21 cellular contexts compared by ENCODE assay signal in the genomic region with DNA sequence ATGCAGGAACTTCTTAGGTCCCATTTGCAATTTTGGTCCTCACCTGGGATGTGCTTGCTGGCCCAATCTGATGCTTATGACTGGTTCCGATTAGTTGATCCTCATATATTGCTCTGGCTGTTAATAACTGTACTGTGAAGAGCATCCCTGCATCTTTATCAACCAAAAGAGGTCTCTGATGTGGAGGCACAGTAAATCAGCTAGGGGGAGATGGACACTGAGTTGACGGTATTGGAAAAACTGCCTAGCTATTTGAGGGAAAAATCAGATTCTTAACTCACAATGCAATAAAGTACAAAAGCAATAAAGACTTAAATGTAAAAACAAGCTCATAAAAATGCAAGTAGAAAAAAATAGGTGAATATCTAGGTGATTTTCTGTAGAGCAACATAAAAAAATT.
A peak's percentile ranks its signal among the peaks of the same experiment; 100 is the strongest.
DNase-seq lines count a peak whose midpoint lies in the region; ATAC-seq and TF ChIP-seq lines count a peak whose summit lies in the region.
"Had no signal": no experiment of that assay in that cellular context is flagged by ENCODE, and none has a peak within 500 bp of the region (broad histone marks: within the 10 kb centered on the region; RNA-seq: fewer than 3 reads in every experiment).

No MANE protein-coding gene starts in this region.

- H2BK5ac ChIP-seq in IMR-90 (ENCODE audit: low read depth, low read length, poor library complexity, severe bottlenecking) = no peak overlapping the region

- dilution Hi-C loops in IMR-90 (cut with HindIII; ENCODE audit: low sequenced_read_pairs, unreplicated experiment) = no loop called here

- intact Hi-C loops in IMR-90 (cut with micrococcal nuclease) = no loop called here

- no peak overlapping the region for H2AFZ ChIP-seq in IMR-90 (replicated peaks; ENCODE audit: low read length, poor library complexity)
- H2AFZ ChIP-seq: hepatocyte had no signal

- TF ChIP-seq POLR2A in IMR-90 (IDR thresholded peaks at IDR 0.05; ENCODE audit: low read depth, low read length) = no peak

- H3K9ac ChIP-seq in IMR-90 (ENCODE audit: low read depth, low read length) = no peak overlapping the region
- H3K9ac ChIP-seq: KMS-11 had no signal

- H3K18ac ChIP-seq in IMR-90 (ENCODE audit: low read depth, low read length) = peak overlapping the region; percentile 11; the same call in 1 of the 2 replicates

- H3K4me1 ChIP-seq in IMR-90 (ENCODE audit: control insufficient read depth, insufficient read depth, low read length) (no peaks in the 10 kb centered on the region; the same call in 1 of the 2 replicates), foreskin keratinocyte (peaks cover 6% of the 10 kb centered on the region)

- H3K4ac ChIP-seq in IMR-90 (ENCODE audit: low read depth, low read length) = no peak overlapping the region

- H3K36me3 ChIP-seq in IMR-90 (ENCODE audit: control insufficient read depth, insufficient read depth, low read length) = no peaks in the 10 kb centered on the region

- no peak overlapping the region for H3K23ac ChIP-seq in IMR-90 (ENCODE audit: low read depth, low read length)

- H2BK20ac ChIP-seq in IMR-90 (ENCODE audit: low read depth, low read length) = no peak overlapping the region

- no peak overlapping the region for H3K14ac ChIP-seq in IMR-90 (replicated peaks; ENCODE audit: low read depth, low read length)

- no peak overlapping the region for H4K5ac ChIP-seq in IMR-90 (ENCODE audit: low read depth, low read length)

- H2BK15ac ChIP-seq in IMR-90 (ENCODE audit: low read depth, low read length) = peak overlapping the region; percentile 78; the same call in 2 of the 3 replicates

- no peak overlapping the region for H4K8ac ChIP-seq in IMR-90 (ENCODE audit: low read depth in 2 of 2, low read length in 2 of 2)

- no peak overlapping the region for H3K27ac Mint-ChIP-seq in type B pancreatic cell
- H3K27ac Mint-ChIP-seq: activated naive CD8-positive, alpha-beta T cell treated with anti-CD3 and anti-CD28 coated beads, Interleukin-2, amount 10 ng/mL, durations not matched to agents 7 days and 5 days; stimulated activated memory B cell treated with anti-CD40 and anti-IgM and Interleukin-4, amounts not matched to agents 10 μg/mL and 1 μg/mL and 100 μg/mL, for 72 hours had no signal

- H3K36me3 Mint-ChIP-seq in type B pancreatic cell = no peaks in the 10 kb centered on the region
- H3K36me3 Mint-ChIP-seq: activated naive CD8-positive, alpha-beta T cell treated with anti-CD3 and anti-CD28 coated beads, Interleukin-2, amount 10 ng/mL, durations not matched to agents 7 days and 5 days; stimulated activated memory B cell treated with anti-CD40 and anti-IgM and Interleukin-4, amounts not matched to agents 10 μg/mL and 1 μg/mL and 100 μg/mL, for 72 hours had no signal

- H3K27ac ChIP-seq in IMR-90 (ENCODE audit: insufficient read depth, low read length) (no peak overlapping the region), foreskin keratinocyte (no peak overlapping the region)
- H3K27ac ChIP-seq: body of pancreas, coronary artery, hepatocyte, KMS-11, SK-N-MC, testis had no signal

- H3K4me1 Mint-ChIP-seq in type B pancreatic cell (ENCODE audit: unreplicated experiment) = peaks cover 12% of the 10 kb centered on the region

- H2AK9ac ChIP-seq in IMR-90 (replicated peaks; ENCODE audit: low read depth, low read length, poor library complexity) = no peak overlapping the region

- no peak overlapping the region for H3K56ac ChIP-seq in IMR-90 (ENCODE audit: extremely low read depth, insufficient read depth, low read length)

- POLR2A ChIA-PET in IMR-90 (lab: Charles Lee; ENCODE audit: unreplicated experiment) = no interaction called here

- H2BK120ac ChIP-seq in IMR-90 (ENCODE audit: low read depth, low read length) = no peak overlapping the region

- H2AK5ac ChIP-seq in IMR-90 (ENCODE audit: low read depth, low read length) = no peak overlapping the region

- in situ Hi-C loops in IMR-90 (cut with MboI; ENCODE audit: low sequenced_read_pairs) = loop anchor here (10.0 kb wide), 1 partner anchor 181 kb away; no protein-coding TSS in a partner anchor
- in situ Hi-C loops in astrocyte of the cerebellum (cut with HindIII; ENCODE audit: low sequenced_read_pairs) = loop anchor here (25.0 kb wide), 1 partner anchor 439 kb away; no protein-coding TSS in a partner anchor

- no peak overlapping the region for H3K4me2 ChIP-seq in IMR-90 (ENCODE audit: low read depth, low read length)
- H3K4me2 ChIP-seq: hepatocyte, KMS-11 had no signal

- H4K20me1 ChIP-seq in IMR-90 (ENCODE audit: insufficient read depth, low read length) = no peaks in the 10 kb centered on the region

- H3K27me3 Mint-ChIP-seq in type B pancreatic cell = peaks cover 46% of the 10 kb centered on the region
- H3K27me3 Mint-ChIP-seq: stimulated activated memory B cell treated with anti-CD40 and anti-IgM and Interleukin-4, amounts not matched to agents 10 μg/mL and 1 μg/mL and 100 μg/mL, for 72 hours had no signal

- CTCF ChIA-PET in IMR-90 (lab: Yijun Ruan, JAX) = interaction anchor here (0.6 to 0.7 kb wide), 3 partner anchors 10 to 800 kb away, joined by 3 to 6 read pairs (median 4); no protein-coding TSS in a partner anchor

- no peaks in the 10 kb centered on the region for H3K9me1 ChIP-seq in IMR-90 (ENCODE audit: insufficient read depth, low read length)

- no peaks in the 10 kb centered on the region for H3K9me3 ChIP-seq in IMR-90 (ENCODE audit: control insufficient read depth, insufficient read depth, low read length)
- H3K9me3 ChIP-seq: body of pancreas, testis had no signal

- H3K9me3 Mint-ChIP-seq in type B pancreatic cell = no peaks in the 10 kb centered on the region
- H3K9me3 Mint-ChIP-seq: activated naive CD8-positive, alpha-beta T cell treated with anti-CD3 and anti-CD28 coated beads, Interleukin-2, amount 10 ng/mL, durations not matched to agents 7 days and 5 days; stimulated activated memory B cell treated with anti-CD40 and anti-IgM and Interleukin-4, amounts not matched to agents 10 μg/mL and 1 μg/mL and 100 μg/mL, for 72 hours had no signal

- peaks cover 0 to 10% of the 10 kb centered on the region in 2 experiments; a peak in 1 of 4 replicates for H3K79me1 ChIP-seq in IMR-90 (ENCODE audit: low read depth in 1 of 2, low read length in 2 of 2)

- no peak overlapping the region for H3K4me3 Mint-ChIP-seq in type B pancreatic cell
- H3K4me3 Mint-ChIP-seq: activated naive CD8-positive, alpha-beta T cell treated with anti-CD3 and anti-CD28 coated beads, Interleukin-2, amount 10 ng/mL, durations not matched to agents 7 days and 5 days; stimulated activated memory B cell treated with anti-CD40 and anti-IgM and Interleukin-4, amounts not matched to agents 10 μg/mL and 1 μg/mL and 100 μg/mL, for 72 hours had no signal

- H3K4me3 ChIP-seq in IMR-90 (ENCODE audit: insufficient read depth, low read depth, low read length) (no peak overlapping the region), astrocyte of the cerebellum (ENCODE audit: low read depth, low read length) (no peak overlapping the region)
- H3K4me3 ChIP-seq: body of pancreas, coronary artery, hepatocyte, SK-N-MC, testis had no signal

- H3K27me3 ChIP-seq in IMR-90 (ENCODE audit: control insufficient read depth, insufficient read depth, low read length) (no peaks in the 10 kb centered on the region), foreskin keratinocyte (no peaks in the 10 kb centered on the region)
- H3K27me3 ChIP-seq: testis had no signal

- no TSS peak for BruUV-seq in IMR-90 (replicated peaks; lab: Mats Ljungman, UMichigan)

- TF ChIP-seq CTCF in IMR-90 (conservative IDR thresholded peaks at IDR 0.05; ENCODE audit: low read depth, low read length) (no peak), astrocyte of the cerebellum (IDR thresholded peaks at IDR 0.05; ENCODE audit: low read depth, low read length, missing control alignments) (peak; percentile 17), foreskin keratinocyte (conservative IDR thresholded peaks at IDR 0.05) (peak; percentile 14), type B pancreatic cell (conservative IDR thresholded peaks at IDR 0.05) (peak; percentile 46)

- TF ChIP-seq RAD21 in IMR-90 (IDR thresholded peaks at IDR 0.05; ENCODE audit: low read length) = no peak

- WGBS in IMR-90 (ENCODE audit: extremely low coverage in 2 of 2, insufficient read length in 1 of 2), 2 experiments = no CpG with 5 or more reads among the region's 2 CpGs

- DNase-seq in IMR-90 = no peak
- no peak for DNase-seq in astrocyte of the cerebellum (ENCODE audit: low read depth)
- no peak for DNase-seq in foreskin keratinocyte
- DNase-seq in type B pancreatic cell (ENCODE audit: extremely low spot score, unreplicated experiment) = no peak
- DNase-seq: activated CD8-positive, alpha-beta memory T cell treated with anti-CD3 and anti-CD28 coated beads, Interleukin-2, amount 50 U/mL, for 4 hours; activated naive CD8-positive, alpha-beta T cell treated with anti-CD3 and anti-CD28 coated beads, Interleukin-2, amount 10 ng/mL, durations not matched to agents 7 days and 5 days; body of pancreas; MV-4-11; NCI-H187; NK-92 treated with Interleukin-12 subunit alpha and Interleukin-12 subunit beta, amount 100 ng/mL, for 24 hours; small intestine; stimulated activated CD4-positive, alpha-beta T cell treated with anti-CD3 and anti-CD28 coated beads, Interleukin-2, amount 100 ng/mL, for 24 hours; testis had no signal

- ATAC-seq in IMR-90 (ENCODE audit: low read depth) (no peak), foreskin keratinocyte (no peak), GM19397 (IDR thresholded peaks at IDR 0.05; ENCODE audit: unreplicated experiment) (no peak), HG02588 (IDR thresholded peaks at IDR 0.05; ENCODE audit: unreplicated experiment) (no peak), GM21576 (IDR thresholded peaks at IDR 0.05; ENCODE audit: unreplicated experiment) (no peak)
- ATAC-seq: body of pancreas; stimulated activated memory B cell treated with anti-CD40 and anti-IgM and Interleukin-4, amounts not matched to agents 10 μg/mL and 1 μg/mL and 100 μg/mL, for 72 hours had no signal

- H4K91ac ChIP-seq in IMR-90 (ENCODE audit: insufficient read depth, low read depth, low read length) = 0 out of 2 replicates have a peak overlapping the region, but pooled peaks have one; percentile 5

TF ChIP-seq in IMR-90, 13 proteins besides CTCF, POLR2A, EP300 and RAD21 (continues in another document):
- TF ChIP-seq CEBPB (IDR thresholded peaks at IDR 0.05; ENCODE audit: low read depth, low read length) (no peak), NFE2L2 (IDR thresholded peaks at IDR 0.05; ENCODE audit: low read depth, low read length) (no peak), FOS (IDR thresholded peaks at IDR 0.05; ENCODE audit: low read depth, low read length) (no peak), MXI1 (IDR thresholded peaks at IDR 0.05; ENCODE audit: borderline replicate concordance, low read depth, low read length) (no peak), MAFK (IDR thresholded peaks at IDR 0.05; ENCODE audit: low read depth, low read length) (no peak)
- TF ChIP-seq, protein P1, sequence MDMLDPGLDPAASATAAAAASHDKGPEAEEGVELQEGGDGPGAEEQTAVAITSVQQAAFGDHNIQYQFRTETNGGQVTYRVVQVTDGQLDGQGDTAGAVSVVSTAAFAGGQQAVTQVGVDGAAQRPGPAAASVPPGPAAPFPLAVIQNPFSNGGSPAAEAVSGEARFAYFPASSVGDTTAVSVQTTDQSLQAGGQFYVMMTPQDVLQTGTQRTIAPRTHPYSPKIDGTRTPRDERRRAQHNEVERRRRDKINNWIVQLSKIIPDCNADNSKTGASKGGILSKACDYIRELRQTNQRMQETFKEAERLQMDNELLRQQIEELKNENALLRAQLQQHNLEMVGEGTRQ (IDR thresholded peaks at IDR 0.05; ENCODE audit: low read depth, low read length) = no peak
